ENCODE assay signal across 8 cellular contexts in genomic region chr2:121649652-121650553, GRCh38. TPM values are rescaled to one million over a fixed set of nuclear protein-coding genes. Genes with fewer than 3 reads are reported as not detected.
DNase-seq lines count a peak whose midpoint lies in the region; TF ChIP-seq lines count a peak whose summit lies in the region.

No MANE protein-coding gene starts in this region.

- in situ Hi-C loops in SK-MEL-5 (cut with HindIII; ENCODE audit: low pct_unique_long_range_greater_than_20kb, low sequenced_read_pairs): no loop called here

- peak overlapping the region; percentile 95 for H3K27ac ChIP-seq in temporal lobe (ENCODE audit: low read depth, low read length)

- TF ChIP-seq CTCF in HFFc6 (IDR thresholded peaks at IDR 0.05): no peak

- CTCF ChIA-PET in activated naive CD4-positive, alpha-beta T cell treated with anti-CD3 and anti-CD28 coated beads, Interleukin-2, amount 10 ng/mL, durations not matched to agents 7 days and 5 days (lab: Charles Lee): interaction anchor here (0.9 to 1.5 kb wide), 4 partner anchors 50 to 119 kb away, joined by 3 to 5 read pairs (median 4); partner anchors contain the start of gene RNU4ATAC

- DNase-seq in GM04503 (ENCODE audit: low read depth) (peak; percentile 69), HFFc6 (peak; percentile 83), NAMALWA (ENCODE audit: low spot score) (peak; percentile 91), SK-MEL-5 (ENCODE audit: low read depth, low spot score) (peak; percentile 92), glomerular endothelial cell (ENCODE audit: extremely low read depth, low read depth, low spot score) (peak; percentile 85), occipital lobe (lab: John Stamatoyannopoulos, UW) (peak; percentile 85)
- peak; percentile 93 for DNase-seq in activated naive CD4-positive, alpha-beta T cell treated with anti-CD3 and anti-CD28 coated beads, Interleukin-2, amount 10 ng/mL, durations not matched to agents 7 days and 5 days

- no peaks in the 10 kb centered on the region for H3K9me3 Mint-ChIP-seq in HFFc6
- H3K9me3 Mint-ChIP-seq in activated naive CD4-positive, alpha-beta T cell treated with anti-CD3 and anti-CD28 coated beads, Interleukin-2, amount 10 ng/mL, durations not matched to agents 7 days and 5 days: no peaks in the 10 kb centered on the region

- peak overlapping the region; percentile 98 for H3K27ac Mint-ChIP-seq in HFFc6
- H3K27ac Mint-ChIP-seq in activated naive CD4-positive, alpha-beta T cell treated with anti-CD3 and anti-CD28 coated beads, Interleukin-2, amount 10 ng/mL, durations not matched to agents 7 days and 5 days: peak overlapping the region; percentile 99

- peaks cover 41% of the 10 kb centered on the region for H3K4me1 Mint-ChIP-seq in HFFc6 (ENCODE audit: low read depth)
- H3K4me1 Mint-ChIP-seq in activated naive CD4-positive, alpha-beta T cell treated with anti-CD3 and anti-CD28 coated beads, Interleukin-2, amount 10 ng/mL, durations not matched to agents 7 days and 5 days: peaks cover 71% of the 10 kb centered on the region

- H3K4me3 Mint-ChIP-seq in HFFc6: peak overlapping the region; percentile 95
- peak overlapping the region; percentile 87 for H3K4me3 Mint-ChIP-seq in activated naive CD4-positive, alpha-beta T cell treated with anti-CD3 and anti-CD28 coated beads, Interleukin-2, amount 10 ng/mL, durations not matched to agents 7 days and 5 days

- H3K27me3 Mint-ChIP-seq in HFFc6 (ENCODE audit: insufficient read depth): no peaks in the 10 kb centered on the region; the same call in 1 of the 2 replicates
- peaks cover 5% of the 10 kb centered on the region for H3K27me3 Mint-ChIP-seq in activated naive CD4-positive, alpha-beta T cell treated with anti-CD3 and anti-CD28 coated beads, Interleukin-2, amount 10 ng/mL, durations not matched to agents 7 days and 5 days

- H3K36me3 Mint-ChIP-seq in HFFc6 (ENCODE audit: low read depth): peaks cover 12% of the 10 kb centered on the region; the same call in 1 of the 2 replicates
- peaks cover 23% of the 10 kb centered on the region for H3K36me3 Mint-ChIP-seq in activated naive CD4-positive, alpha-beta T cell treated with anti-CD3 and anti-CD28 coated beads, Interleukin-2, amount 10 ng/mL, durations not matched to agents 7 days and 5 days

RNA-seq across cellular contexts. Expression of gene CLASP1, which starts 0.6 kb away (rescaled TPM):
- total RNA-seq in HFFc6 (2021; fragmentation: NEBNext Ultra II Directional; extraction: Animal tissue kit (Norgen Biotek cat#: 25700)): 10 to 100 TPM; 38.2 to 49.0 (median 41.1) TPM
- total RNA-seq in SK-MEL-5 (2014; rRNA removed; shearing (Covaris generic)): 27.0 and 31.2 TPM in 2 replicates
- polyA plus RNA-seq in SK-MEL-5 (2015; cell fraction: cytosol; rRNA removed): 25.4 and 44.4 TPM in 2 replicates
- polyA plus RNA-seq in SK-MEL-5 (2015; cell fraction: nucleus; rRNA removed): 62.4 and 70.5 TPM in 2 replicates
- total RNA-seq in glomerular endothelial cell: 53.0 and 76.8 TPM in 2 replicates
- total RNA-seq in occipital lobe: 215 TPM
- total RNA-seq in temporal lobe: 173 TPM

Comparison
In these comparisons a context has a peak if more than half of its experiments do, and no peak if none do; other contexts are left out.
1. Peak in every context shown above with its lines: DNase-seq and H3K27ac ChIP-seq.